ENCODE assay signal across 14 cellular contexts in genomic region chr2:233247116-233247515, GRCh38. TPM values are rescaled to one million over a fixed set of nuclear protein-coding genes. Genes with fewer than 3 reads are reported as not detected.
DNase-seq lines count a peak whose midpoint lies in the region; ATAC-seq and TF ChIP-seq lines count a peak whose summit lies in the region.
"Had no signal": no experiment of that assay in that cellular context is flagged by ENCODE, and none has a peak within 500 bp of the region (broad histone marks: within the 10 kb centered on the region; RNA-seq: fewer than 3 reads in every experiment).

No MANE protein-coding gene starts in this region.

- H3K36me3 Mint-ChIP-seq in activated T-cell treated with anti-CD3 and anti-CD28 coated beads, Interleukin-2, amount 50 U/mL, for 4 hours (ENCODE audit: insufficient read depth): no peaks in the 10 kb centered on the region
- H3K36me3 Mint-ChIP-seq in effector memory CD8-positive, alpha-beta T cell (ENCODE audit: insufficient read depth): peaks cover 12% of the 10 kb centered on the region
- H3K36me3 Mint-ChIP-seq in Caco-2 (ENCODE audit: insufficient read depth, unreplicated experiment): peaks cover 11% of the 10 kb centered on the region

- ATAC-seq in activated T-cell treated with anti-CD3 and anti-CD28 coated beads, Interleukin-2, amount 50 U/mL, for 4 hours: no peak
- ATAC-seq in effector memory CD8-positive, alpha-beta T cell (replicated peaks): no peak
- ATAC-seq in left lobe of liver: no peak

- H3K27me3 Mint-ChIP-seq in activated T-cell treated with anti-CD3 and anti-CD28 coated beads, Interleukin-2, amount 50 U/mL, for 4 hours (ENCODE audit: low read depth): no peaks in the 10 kb centered on the region
- H3K27me3 Mint-ChIP-seq in effector memory CD8-positive, alpha-beta T cell: no peaks in the 10 kb centered on the region
- H3K27me3 Mint-ChIP-seq in Caco-2 (ENCODE audit: insufficient read depth, unreplicated experiment): no peaks in the 10 kb centered on the region

- H3K27me3 ChIP-seq in SJSA1 (replicated peaks): no peaks in the 10 kb centered on the region
- H3K27me3 ChIP-seq in smooth muscle cell (ENCODE audit: low read depth): no peaks in the 10 kb centered on the region
- no peaks in the 10 kb centered on the region for H3K27me3 ChIP-seq in Caco-2 (replicated peaks; ENCODE audit: control insufficient read depth, insufficient read depth, low read length)
- H3K27me3 ChIP-seq: dorsolateral prefrontal cortex, MG63, pancreas, testis had no signal

- intact Hi-C loops in Caco-2 (cut with micrococcal nuclease; ENCODE audit: unreplicated experiment): no loop called here

- peak overlapping the region; percentile 47 to 63 for H3K27ac Mint-ChIP-seq in effector memory CD8-positive, alpha-beta T cell
- H3K27ac Mint-ChIP-seq in Caco-2 (ENCODE audit: unreplicated experiment): no peak overlapping the region

- H3F3A ChIP-seq in smooth muscle cell (ENCODE audit: low read depth): no peaks in the 10 kb centered on the region

- H3K9me3 ChIP-seq in SJSA1 (replicated peaks) (no peaks in the 10 kb centered on the region), smooth muscle cell (replicated peaks; ENCODE audit: low read depth) (no peaks in the 10 kb centered on the region), Caco-2 (no peaks in the 10 kb centered on the region)
- H3K9me3 ChIP-seq: MG63, pancreas, testis had no signal

- peak overlapping the region; percentile 51 for H3K4me3 Mint-ChIP-seq in activated T-cell treated with anti-CD3 and anti-CD28 coated beads, Interleukin-2, amount 50 U/mL, for 4 hours
- no peak overlapping the region for H3K4me3 Mint-ChIP-seq in effector memory CD8-positive, alpha-beta T cell
- H3K4me3 Mint-ChIP-seq in Caco-2 (ENCODE audit: unreplicated experiment): no peak overlapping the region

- peak overlapping the region; percentile 42 for H3K27ac ChIP-seq in SJSA1
- H3K27ac ChIP-seq in smooth muscle cell (ENCODE audit: low read depth): peak overlapping the region; percentile 93
- H3K27ac ChIP-seq: pancreas, testis had no signal

- H3K4me1 ChIP-seq in SJSA1 (replicated peaks): peaks cover 55% of the 10 kb centered on the region
- H3K4me1 ChIP-seq in smooth muscle cell (ENCODE audit: low read depth): no peaks in the 10 kb centered on the region
- H3K4me1 ChIP-seq in Caco-2: no peaks in the 10 kb centered on the region
- H3K4me1 ChIP-seq: pancreas had no signal

- TF ChIP-seq CTCF in smooth muscle cell (IDR thresholded peaks at IDR 0.05; ENCODE audit: borderline replicate concordance, insufficient read depth, poor library complexity, severe bottlenecking): no peak
- TF ChIP-seq CTCF in Caco-2 (IDR thresholded peaks at IDR 0.05; ENCODE audit: insufficient read depth in 1 of 2, low read depth in 1 of 2, low read length in 1 of 2, severe bottlenecking in 1 of 2, unreplicated experiment in 1 of 2): no peak

- no TSS peak for BruUV-seq in Caco-2 (replicated peaks; lab: Mats Ljungman, UMichigan)

- no peak for DNase-seq in activated T-cell treated with anti-CD3 and anti-CD28 coated beads, Interleukin-2, amount 50 U/mL, for 4 hours
- no peak for DNase-seq in activated T-cell treated with anti-CD3 and anti-CD28 coated beads, Interleukin-2, amount 50 U/mL, for 1 hour
- no peak for DNase-seq in SJSA1 (ENCODE audit: low read depth in 1 of 2, low spot score in 2 of 2)
- DNase-seq in effector memory CD8-positive, alpha-beta T cell: no peak
- no peak for DNase-seq in smooth muscle cell (lab: John Stamatoyannopoulos, UW; ENCODE audit: unreplicated experiment)
- DNase-seq in stimulated activated CD4-positive, alpha-beta T cell treated with anti-CD3 and anti-CD28 coated beads, Interleukin-15, amount 100 ng/mL, for 24 hours: no peak
- no peak for DNase-seq in Caco-2
- DNase-seq in left lobe of liver (ENCODE audit: low spot score): no peak
- DNase-seq: dorsolateral prefrontal cortex, NCI-H2081, pancreas, Right ventricle myocardium superior, testis had no signal

- H3K4me3 ChIP-seq in SJSA1 (no peak overlapping the region), smooth muscle cell (no peak overlapping the region), Caco-2 (ENCODE audit: low read depth, low read length) (no peak overlapping the region)
- H3K4me3 ChIP-seq: dorsolateral prefrontal cortex, MG63, pancreas, testis had no signal

- no peaks in the 10 kb centered on the region for H4K20me1 ChIP-seq in smooth muscle cell (ENCODE audit: low read depth)

- POLR2A ChIA-PET in Caco-2 (lab: Charles Lee): no interaction called here

- no peak overlapping the region for H2AFZ ChIP-seq in smooth muscle cell (ENCODE audit: low read depth)

- CTCF ChIA-PET in Caco-2 (lab: Charles Lee): no interaction called here

- WGBS in smooth muscle cell (ENCODE audit: low lambda C conversion rate): 93% methylated on average over 2 of the region's 2 CpGs

- peaks cover 3% of the 10 kb centered on the region; the same call in 1 of the 2 replicates for H3K36me3 ChIP-seq in SJSA1
- H3K36me3 ChIP-seq in smooth muscle cell (ENCODE audit: low read depth): no peaks in the 10 kb centered on the region
- no peaks in the 10 kb centered on the region for H3K36me3 ChIP-seq in Caco-2 (ENCODE audit: control insufficient read depth, insufficient read depth, low read length)
- H3K36me3 ChIP-seq: MG63, pancreas had no signal

- H3K4me2 ChIP-seq in smooth muscle cell: no peak overlapping the region

- H3K9me3 Mint-ChIP-seq in activated T-cell treated with anti-CD3 and anti-CD28 coated beads, Interleukin-2, amount 50 U/mL, for 4 hours: no peaks in the 10 kb centered on the region
- no peaks in the 10 kb centered on the region for H3K9me3 Mint-ChIP-seq in effector memory CD8-positive, alpha-beta T cell
- no peaks in the 10 kb centered on the region for H3K9me3 Mint-ChIP-seq in Caco-2 (ENCODE audit: unreplicated experiment)

- H3K4me1 Mint-ChIP-seq in activated T-cell treated with anti-CD3 and anti-CD28 coated beads, Interleukin-2, amount 50 U/mL, for 4 hours (ENCODE audit: low read depth): peaks cover 52% of the 10 kb centered on the region
- peaks cover 24 to 34% of the 10 kb centered on the region in 2 donors for H3K4me1 Mint-ChIP-seq in effector memory CD8-positive, alpha-beta T cell (ENCODE audit: low read depth in 2 of 2)
- H3K4me1 Mint-ChIP-seq in Caco-2 (ENCODE audit: low read depth, unreplicated experiment): peaks cover 6% of the 10 kb centered on the region

- peak overlapping the region; percentile 56 for H3K9ac ChIP-seq in smooth muscle cell (ENCODE audit: low read depth)

- peaks cover 3% of the 10 kb centered on the region for H3K79me2 ChIP-seq in smooth muscle cell (ENCODE audit: low read depth)

RNA-seq across cellular contexts. Expression of gene ATG16L1, which starts 4.4 kb away (rescaled TPM):
- total RNA-seq in activated T-cell treated with anti-CD3 and anti-CD28 coated beads, Interleukin-2, amount 50 U/mL, for 4 hours: 10 to 100 TPM; 36.2 to 37.8 (median 36.9) TPM
- 54.3 and 78.8 TPM in 2 replicates for total RNA-seq in SJSA1 (2014; rRNA removed; shearing (Covaris generic))
- total RNA-seq in smooth muscle cell (25.6 and 26.4 TPM in 2 replicates), Caco-2 (2022) (20.1 and 24.4 TPM in 2 replicates), left lobe of liver (19.2 TPM)
- polyA plus RNA-seq in smooth muscle cell: 11.2 and 12.5 TPM in 2 replicates
